Comparison of ENCODE assay signal across 1 cellular context in genomic region chr11:66616379-66617147, GRCh38.
TF ChIP-seq lines count a peak whose summit lies in the region.

TSS of gene RBM14 (plus strand) at chr11:66616630. CDS start at chr11:66616721, 91 bp downstream.

TF ChIP-seq in HepG2, 621 proteins besides CTCF, POLR2A, EP300 and RAD21 (continued from another document and continues in another):
- TF ChIP-seq STAT6 (CRISPR knock-in tag; IDR thresholded peaks at IDR 0.05; ENCODE audit: borderline replicate concordance) (no peak), MAFG (CRISPR knock-in tag; IDR thresholded peaks at IDR 0.05) (no peak), RELA (CRISPR knock-in tag; IDR thresholded peaks at IDR 0.05) (no peak; the same call in 1 of the 2 replicates), FOSL2 (CRISPR knock-in tag; IDR thresholded peaks at IDR 0.05) (peak; percentile 13), NR2F1 (CRISPR knock-in tag; IDR thresholded peaks at IDR 0.05) (no peak), RAD51 (IDR thresholded peaks at IDR 0.05; ENCODE audit: borderline replicate concordance) (no peak), RFXANK (CRISPR knock-in tag; IDR thresholded peaks at IDR 0.05) (peak; percentile 35; the same call in 1 of the 2 replicates), ZNF777 (CRISPR knock-in tag; IDR thresholded peaks at IDR 0.05) (peak; percentile 79; the same call in 1 of the 2 replicates), CCDC6 (CRISPR knock-in tag; IDR thresholded peaks at IDR 0.05) (peak; percentile 63; the same call in 1 of the 2 replicates), MAX (IDR thresholded peaks at IDR 0.05) (peak; percentile 87), NR2F6 (IDR thresholded peaks at IDR 0.05) (no peak), NR2F6 (CRISPR knock-in tag; IDR thresholded peaks at IDR 0.05) (no peak), ZNF205 (CRISPR knock-in tag; IDR thresholded peaks at IDR 0.05) (no peak), SMAD9 (CRISPR knock-in tag; IDR thresholded peaks at IDR 0.05) (no peak; the same call in 1 of the 2 replicates), TRIM22 (IDR thresholded peaks at IDR 0.05) (no peak), ZGPAT (CRISPR knock-in tag; IDR thresholded peaks at IDR 0.05) (peak; percentile 78; the same call in 1 of the 2 replicates), ZNF180 (CRISPR knock-in tag; IDR thresholded peaks at IDR 0.05; ENCODE audit: borderline replicate concordance, low read depth) (no peak), SRY (CRISPR knock-in tag; IDR thresholded peaks at IDR 0.05) (peak; percentile 19; the same call in 1 of the 2 replicates), FUBP1 (CRISPR knock-in tag; IDR thresholded peaks at IDR 0.05; ENCODE audit: borderline replicate concordance) (no peak), CHD2 (IDR thresholded peaks at IDR 0.05; ENCODE audit: low read depth, low read length) (peak; percentile 69), CEBPG (CRISPR knock-in tag; IDR thresholded peaks at IDR 0.05) (no peak), TP53 (CRISPR knock-in tag; conservative IDR thresholded peaks at IDR 0.05) (peak; percentile 66; the same call in 1 of the 2 replicates), PRPF4 (IDR thresholded peaks at IDR 0.05; ENCODE audit: low read depth, low read length, poor library complexity, severe bottlenecking) (no peak), ZNF326 (CRISPR knock-in tag; IDR thresholded peaks at IDR 0.05; ENCODE audit: borderline replicate concordance) (no peak), ZKSCAN5 (CRISPR knock-in tag; IDR thresholded peaks at IDR 0.05) (no peak), ZNF761 (CRISPR knock-in tag; conservative IDR thresholded peaks at IDR 0.05) (peak; percentile 92), ATRX (CRISPR knock-in tag; IDR thresholded peaks at IDR 0.05; ENCODE audit: borderline replicate concordance) (no peak), FOXP1 (IDR thresholded peaks at IDR 0.05) (no peak), FOXP1 (CRISPR knock-in tag; IDR thresholded peaks at IDR 0.05) (no peak), SYNCRIP (IDR thresholded peaks at IDR 0.05; ENCODE audit: insufficient read depth, low read depth, low read length) (no peak), NR2F2 (IDR thresholded peaks at IDR 0.05; ENCODE audit: borderline replicate concordance, low read depth) (no peak; the same call in 1 of the 2 replicates), AHR (CRISPR knock-in tag; IDR thresholded peaks at IDR 0.05) (0 out of 2 replicates have a peak, but pooled peaks have one; percentile 40), CEBPB (IDR thresholded peaks at IDR 0.05; ENCODE audit: borderline replicate concordance, low read depth, low read length) (no peak), NFE2 (CRISPR knock-in tag; IDR thresholded peaks at IDR 0.05) (no peak), POLR2AphosphoS5 (IDR thresholded peaks at IDR 0.05; ENCODE audit: low read depth, low read length) (peak; percentile 99), ZFYVE20 (CRISPR knock-in tag; IDR thresholded peaks at IDR 0.05; ENCODE audit: borderline replicate concordance, low read depth) (0 out of 2 replicates have a peak, but pooled peaks have one; percentile 11), TCF7 (IDR thresholded peaks at IDR 0.05; ENCODE audit: low read depth) (no peak), ZHX1 (CRISPR knock-in tag; IDR thresholded peaks at IDR 0.05; ENCODE audit: low read depth) (peak; percentile 24; the same call in 1 of the 2 replicates), MYPOP (CRISPR knock-in tag; IDR thresholded peaks at IDR 0.05) (peak; percentile 71; the same call in 1 of the 2 replicates), ZNF749 (CRISPR knock-in tag; IDR thresholded peaks at IDR 0.05; ENCODE audit: borderline replicate concordance) (peak; percentile 21; the same call in 1 of the 2 replicates), ZNF552 (CRISPR knock-in tag; IDR thresholded peaks at IDR 0.05; ENCODE audit: borderline replicate concordance) (peak; percentile 84; the same call in 1 of the 2 replicates), CSRNP1 (CRISPR knock-in tag; IDR thresholded peaks at IDR 0.05) (peak; percentile 66; the same call in 1 of the 2 replicates), ESRRA (CRISPR knock-in tag; IDR thresholded peaks at IDR 0.05; ENCODE audit: low read depth) (no peak), ZNF550 (CRISPR knock-in tag; IDR thresholded peaks at IDR 0.05; ENCODE audit: borderline replicate concordance) (no peak), ZNF331 (CRISPR knock-in tag; IDR thresholded peaks at IDR 0.05) (peak; percentile 33; the same call in 1 of the 2 replicates), PAF1 (CRISPR knock-in tag; IDR thresholded peaks at IDR 0.05) (no peak), DBP (CRISPR knock-in tag; IDR thresholded peaks at IDR 0.05; ENCODE audit: not compliant biosample characterization) (peak; percentile 82), ZNF83 (CRISPR knock-in tag; IDR thresholded peaks at IDR 0.05; ENCODE audit: borderline replicate concordance) (no peak), KDM5B (CRISPR knock-in tag; IDR thresholded peaks at IDR 0.05; ENCODE audit: borderline replicate concordance) (peak; percentile 76; the same call in 1 of the 2 replicates), ZNF234 (CRISPR knock-in tag; conservative IDR thresholded peaks at IDR 0.05) (no peak), ZNF546 (CRISPR knock-in tag; conservative IDR thresholded peaks at IDR 0.05) (peak; percentile 95), ZNF7 (CRISPR knock-in tag; IDR thresholded peaks at IDR 0.05) (no peak), ZNF660 (CRISPR knock-in tag; IDR thresholded peaks at IDR 0.05; ENCODE audit: borderline replicate concordance, low read depth) (no peak)
